ENCODE assay signal across 8 cellular contexts in genomic region chr12:114508529-114509129, GRCh38.
DNase-seq lines count a peak whose midpoint lies in the region; ATAC-seq and TF ChIP-seq lines count a peak whose summit lies in the region.

No MANE protein-coding gene starts in this region.

- no peaks in the 10 kb centered on the region for H3K36me3 Mint-ChIP-seq in CD4-positive, alpha-beta T cell (ENCODE audit: low read depth)
- no peaks in the 10 kb centered on the region for H3K36me3 Mint-ChIP-seq in activated CD4-positive, alpha-beta T cell treated with anti-CD3 and anti-CD28 coated beads, Interleukin-2, amount 10 ng/mL, durations not matched to agents 24 days and 14 days (ENCODE audit: low read depth)

- no peaks in the 10 kb centered on the region for H3K9me3 Mint-ChIP-seq in CD4-positive, alpha-beta T cell
- H3K9me3 Mint-ChIP-seq in activated CD4-positive, alpha-beta T cell treated with anti-CD3 and anti-CD28 coated beads, Interleukin-2, amount 10 ng/mL, durations not matched to agents 24 days and 14 days: no peaks in the 10 kb centered on the region

- POLR2A ChIA-PET in CD4-positive, alpha-beta T cell (lab: Charles Lee): no interaction called here

- peak; percentile 78 for TF ChIP-seq CTCF in CD4-positive, alpha-beta T cell (IDR thresholded peaks at IDR 0.05)
- no peak for TF ChIP-seq CTCF in lower leg skin (IDR thresholded peaks at IDR 0.05)

- TF ChIP-seq POLR2A in lower leg skin (IDR thresholded peaks at IDR 0.05): no peak

- no peaks in the 10 kb centered on the region for H3K9me3 ChIP-seq in CD4-positive, alpha-beta T cell (ENCODE audit: control insufficient read depth, low read length)

- ATAC-seq in CD4-positive, alpha-beta T cell (ENCODE audit: poor library complexity): peak; percentile 58
- no peak for ATAC-seq in HG02571 (IDR thresholded peaks at IDR 0.05; ENCODE audit: unreplicated experiment)

- H3K27ac Mint-ChIP-seq in CD4-positive, alpha-beta T cell: no peak overlapping the region
- H3K27ac Mint-ChIP-seq in activated CD4-positive, alpha-beta T cell treated with anti-CD3 and anti-CD28 coated beads, Interleukin-2, amount 10 ng/mL, durations not matched to agents 24 days and 14 days: no peak overlapping the region

- CTCF ChIA-PET in CD4-positive, alpha-beta T cell (lab: Charles Lee): interaction anchor here (1.0 to 2.1 kb wide), 2 partner anchors 8 to 542 kb away, joined by 3 to 11 read pairs; partner anchors contain the start of gene RBM19

- H3K4me3 Mint-ChIP-seq in CD4-positive, alpha-beta T cell: no peak overlapping the region
- H3K4me3 Mint-ChIP-seq in activated CD4-positive, alpha-beta T cell treated with anti-CD3 and anti-CD28 coated beads, Interleukin-2, amount 10 ng/mL, durations not matched to agents 24 days and 14 days: no peak overlapping the region

- 31 to 35% methylated on average over 8 of the region's 8 CpGs for WGBS in lower leg skin, 2 donors

- peak; percentile 11 to 54 (median 34) for DNase-seq in CD4-positive, alpha-beta T cell
- peak; percentile 20 for DNase-seq in HCEC 1CT
- peak; percentile 62 for DNase-seq in NCI-H510A (lab: John Stamatoyannopoulos, UW)
- DNase-seq in activated CD4-positive, alpha-beta T cell treated with anti-CD3 and anti-CD28 coated beads, Interleukin-2, amount 10 ng/mL, durations not matched to agents 24 days and 14 days: peak; percentile 85
- DNase-seq in dedifferentiated amniotic fluid mesenchymal stem cell (ENCODE audit: extremely low spot score): peak; percentile 72
- DNase-seq in lower leg skin (ENCODE audit: low spot score in 2 of 2): peak; percentile 74 to 89
- DNase-seq in stimulated activated CD8-positive, alpha-beta memory T cell treated with anti-CD3 and anti-CD28 coated beads, Interleukin-12 subunit alpha, Interleukin-12 subunit beta, amount 100 ng/mL, for 1 hour (ENCODE audit: low read depth): peak; percentile 25

- H3K27me3 Mint-ChIP-seq in CD4-positive, alpha-beta T cell: peaks cover 25% of the 10 kb centered on the region
- no peaks in the 10 kb centered on the region for H3K27me3 Mint-ChIP-seq in activated CD4-positive, alpha-beta T cell treated with anti-CD3 and anti-CD28 coated beads, Interleukin-2, amount 10 ng/mL, durations not matched to agents 24 days and 14 days

- intact Hi-C loops in CD4-positive, alpha-beta T cell (cut with DNase I, micrococcal nuclease): loop anchor here (1.0 to 5.0 kb wide), 4 partner anchors 526 to 1046 kb away; no protein-coding TSS in a partner anchor
- intact Hi-C loops in activated CD4-positive, alpha-beta T cell treated with anti-CD3 and anti-CD28 coated beads, Interleukin-2, amount 10 ng/mL, durations not matched to agents 24 days and 14 days (cut with micrococcal nuclease): loop anchor here (1.0 kb wide), 1 partner anchor 528 kb away; no protein-coding TSS in a partner anchor
- intact Hi-C loops in lower leg skin (cut with DNase I; ENCODE audit: low total_unique reads): no loop called here

- no peak overlapping the region for H3K4me3 ChIP-seq in lower leg skin (ENCODE audit: low read depth, poor library complexity, severe bottlenecking)

- H3K4me1 Mint-ChIP-seq in CD4-positive, alpha-beta T cell (ENCODE audit: low read depth): no peaks in the 10 kb centered on the region
- H3K4me1 Mint-ChIP-seq in activated CD4-positive, alpha-beta T cell treated with anti-CD3 and anti-CD28 coated beads, Interleukin-2, amount 10 ng/mL, durations not matched to agents 24 days and 14 days: no peaks in the 10 kb centered on the region

- H3K27me3 ChIP-seq in CD4-positive, alpha-beta T cell (ENCODE audit: control insufficient read depth, insufficient read depth, low read length): peaks cover under 1% of the 10 kb centered on the region

- no peak overlapping the region for H3K27ac ChIP-seq in CD4-positive, alpha-beta T cell (ENCODE audit: low read depth, low read length)

Comparison
In these comparisons a context has a peak if more than half of its experiments do, and no peak if none do; other contexts are left out.
1. DNase-seq: peak in every context shown above with its lines; median percentile 85 in activated CD4-positive, alpha-beta T cell treated with anti-CD3 and anti-CD28 coated beads, Interleukin-2, amount 10 ng/mL, durations not matched to agents 24 days and 14 days; 82 in lower leg skin; 72 in dedifferentiated amniotic fluid mesenchymal stem cell; 62 in NCI-H510A; 34 in CD4-positive, alpha-beta T cell; 25 in stimulated activated CD8-positive, alpha-beta memory T cell treated with anti-CD3 and anti-CD28 coated beads, Interleukin-12 subunit alpha, Interleukin-12 subunit beta, amount 100 ng/mL, for 1 hour; 20 in HCEC 1CT.